Comparison of ENCODE assay signal across 23 cellular contexts in the genomic region with DNA sequence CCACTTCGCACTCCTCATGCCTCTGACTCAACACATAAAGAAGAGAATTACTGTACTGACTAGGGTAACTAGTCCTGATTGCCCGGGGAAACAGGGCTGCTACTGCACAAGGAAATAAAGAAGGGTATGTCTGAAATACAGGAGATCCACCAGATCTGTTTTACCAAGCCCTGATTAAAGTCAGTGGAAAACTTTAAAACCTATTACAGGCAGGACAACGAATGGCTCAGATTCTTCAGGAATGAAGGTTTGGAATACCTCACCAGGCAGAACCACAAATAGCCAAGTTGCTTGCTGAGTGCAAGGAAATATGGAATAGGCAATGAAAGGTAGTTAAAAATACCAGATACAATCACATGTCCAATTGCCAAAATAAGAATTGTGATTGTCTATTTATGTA.
"Had no signal": no experiment of that assay in that cellular context is flagged by ENCODE, and none has a peak within 500 bp of the region (broad histone marks: within the 10 kb centered on the region; RNA-seq: fewer than 3 reads in every experiment).

No MANE protein-coding gene starts in this region.

- H3K4me1 Mint-ChIP-seq: natural killer cell; stimulated activated naive CD8-positive, alpha-beta T cell treated with anti-CD3 and anti-CD28 coated beads, Interleukin-15, amount 100 ng/mL, for 72 hours had no signal

- DNase-seq: activated B cell treated with CpG ODN at 0.5 μM for 24 hours; activated CD4-positive, alpha-beta T cell treated with anti-CD3 and anti-CD28 coated beads for 48 hours; activated gamma-delta T cell; activated T-cell treated with anti-CD3 and anti-CD28 coated beads, Interleukin-2, amount 50 U/mL, for 48 hours; aorta; central memory CD4-positive, alpha-beta T cell; dermis blood vessel endothelial cell; effector memory CD8-positive, alpha-beta T cell; left lung; natural killer cell; ovary; psoas muscle; SJCRH30; stimulated activated CD4-positive, alpha-beta T cell treated with anti-CD3 and anti-CD28 coated beads, Interleukin-1b, Interleukin-23, amount 100 ng/mL, for 48 hours; stimulated activated naive CD8-positive, alpha-beta T cell treated with anti-CD3 and anti-CD28 coated beads, Interleukin-15, amount 100 ng/mL, for 72 hours; T-helper 1 cell; T1000; transverse colon; uterus had no signal

- H3K27ac Mint-ChIP-seq: activated B cell treated with CpG ODN at 0.5 μM for 24 hours; effector memory CD8-positive, alpha-beta T cell; mesothelial cell of epicardium; natural killer cell; stimulated activated naive CD8-positive, alpha-beta T cell treated with anti-CD3 and anti-CD28 coated beads, Interleukin-15, amount 100 ng/mL, for 72 hours had no signal

- H3K9me3 Mint-ChIP-seq: activated B cell treated with CpG ODN at 0.5 μM for 24 hours; activated naive CD4-positive, alpha-beta T cell treated with anti-CD3 and anti-CD28 coated beads, Interleukin-2, amount 50 U/mL, for 72 hours; effector memory CD8-positive, alpha-beta T cell; mesothelial cell of epicardium; natural killer cell had no signal

- H3K27ac ChIP-seq: left lung, ovary, psoas muscle, right atrium auricular region, SJCRH30, transverse colon had no signal

- H3K4me3 Mint-ChIP-seq: activated B cell treated with CpG ODN at 0.5 μM for 24 hours; effector memory CD8-positive, alpha-beta T cell; mesothelial cell of epicardium; natural killer cell; stimulated activated naive CD8-positive, alpha-beta T cell treated with anti-CD3 and anti-CD28 coated beads, Interleukin-15, amount 100 ng/mL, for 72 hours had no signal

- H3K27me3 Mint-ChIP-seq: activated B cell treated with CpG ODN at 0.5 μM for 24 hours; effector memory CD8-positive, alpha-beta T cell; stimulated activated naive CD8-positive, alpha-beta T cell treated with anti-CD3 and anti-CD28 coated beads, Interleukin-15, amount 100 ng/mL, for 72 hours had no signal

- H3K4me3 ChIP-seq: left lung, lung, ovary, psoas muscle, right atrium auricular region, SJCRH30, transverse colon, uterus had no signal

- H3K4me1 ChIP-seq: left lung, psoas muscle, right atrium auricular region, SJCRH30, transverse colon had no signal

- H3K36me3 ChIP-seq: ovary, uterus had no signal

- H3K27me3 ChIP-seq: left lung, ovary, right atrium auricular region, SJCRH30, transverse colon, uterus had no signal

- ATAC-seq: activated naive CD4-positive, alpha-beta T cell treated with anti-CD3 and anti-CD28 coated beads, Interleukin-2, amount 50 U/mL, for 72 hours; effector memory CD8-positive, alpha-beta T cell; left lung; natural killer cell; psoas muscle; stimulated activated naive CD8-positive, alpha-beta T cell treated with anti-CD3 and anti-CD28 coated beads, Interleukin-15, amount 100 ng/mL, for 72 hours had no signal

- H3K9me3 ChIP-seq: left lung, ovary, psoas muscle, right atrium auricular region, SJCRH30, transverse colon, uterus had no signal
